15 cellular contexts compared by ENCODE assay signal in genomic region chr5:122880749-122881148, GRCh38. TPM values are rescaled to one million over a fixed set of nuclear protein-coding genes. Genes with fewer than 3 reads are reported as not detected.
DNase-seq lines count a peak whose midpoint lies in the region; ATAC-seq and TF ChIP-seq lines count a peak whose summit lies in the region.
"Had no signal": no experiment of that assay in that cellular context is flagged by ENCODE, and none has a peak within 500 bp of the region (broad histone marks: within the 10 kb centered on the region; RNA-seq: fewer than 3 reads in every experiment).

No MANE protein-coding gene starts in this region.

- peak; percentile 49 for DNase-seq in activated CD4-positive, alpha-beta memory T cell treated with anti-CD3 and anti-CD28 coated beads for 36 hours
- DNase-seq in activated CD4-positive, alpha-beta memory T cell treated with anti-CD3 and anti-CD28 coated beads, Interleukin-2, amount 10 ng/mL, durations not matched to agents 7 days and 5 days = no peak
- DNase-seq in psoas muscle = no peak
- DNase-seq in caudate nucleus (lab: John Stamatoyannopoulos, UW) = no peak
- no peak for DNase-seq in stimulated activated CD4-positive, alpha-beta T cell treated with anti-CD3 and anti-CD28 coated beads, Interleukin-4, amount 100 ng/mL, for 4 hours
- DNase-seq in medulla oblongata (ENCODE audit: extremely low spot score) = no peak
- DNase-seq: amygdala; DMS53; effector memory CD4-positive, alpha-beta T cell; heart left ventricle; NCI-H2029; T-helper 1 cell had no signal

- H3K36me3 ChIP-seq in KMS-11 (ENCODE audit: insufficient read depth) = no peaks in the 10 kb centered on the region
- no peaks in the 10 kb centered on the region for H3K36me3 ChIP-seq in psoas muscle (ENCODE audit: insufficient read depth in 1 of 2, low read depth in 1 of 2)
- H3K36me3 ChIP-seq: heart left ventricle had no signal

- WGBS in psoas muscle, 3 donors = 22 to 38% (median 27%) methylated on average over 3 of the region's 3 CpGs

- H3K27me3 ChIP-seq in KMS-11 (ENCODE audit: insufficient read depth, low read depth) (no peaks in the 10 kb centered on the region), psoas muscle (ENCODE audit: insufficient read depth in 3 of 3, low read length in 2 of 3) (no peaks in the 10 kb centered on the region)
- H3K27me3 ChIP-seq: heart left ventricle had no signal

- intact Hi-C loops in activated CD4-positive, alpha-beta memory T cell treated with anti-CD3 and anti-CD28 coated beads for 36 hours (cut with micrococcal nuclease) = loop anchor here (5.0 kb wide), 1 partner anchor 698 kb away; no protein-coding TSS in a partner anchor
- intact Hi-C loops in psoas muscle (cut with DNase I) = no loop called here

- no peaks in the 10 kb centered on the region for H3K27me3 Mint-ChIP-seq in activated CD4-positive, alpha-beta memory T cell treated with anti-CD3 and anti-CD28 coated beads for 36 hours
- no peaks in the 10 kb centered on the region for H3K27me3 Mint-ChIP-seq in activated CD4-positive, alpha-beta memory T cell treated with anti-CD3 and anti-CD28 coated beads, Interleukin-2, amount 10 ng/mL, durations not matched to agents 7 days and 5 days

- H3K4me1 Mint-ChIP-seq in activated CD4-positive, alpha-beta memory T cell treated with anti-CD3 and anti-CD28 coated beads for 36 hours (ENCODE audit: low read depth) = peaks cover 5% of the 10 kb centered on the region
- peaks cover 21% of the 10 kb centered on the region for H3K4me1 Mint-ChIP-seq in activated CD4-positive, alpha-beta memory T cell treated with anti-CD3 and anti-CD28 coated beads, Interleukin-2, amount 10 ng/mL, durations not matched to agents 7 days and 5 days

- H3K9me3 ChIP-seq in psoas muscle = no peaks in the 10 kb centered on the region
- H3K9me3 ChIP-seq: A549, heart left ventricle had no signal

- no peaks in the 10 kb centered on the region for H3K9me3 Mint-ChIP-seq in activated CD4-positive, alpha-beta memory T cell treated with anti-CD3 and anti-CD28 coated beads for 36 hours
- H3K9me3 Mint-ChIP-seq in activated CD4-positive, alpha-beta memory T cell treated with anti-CD3 and anti-CD28 coated beads, Interleukin-2, amount 10 ng/mL, durations not matched to agents 7 days and 5 days = peaks cover 2% of the 10 kb centered on the region

- no peak overlapping the region for H2AFZ ChIP-seq in KMS-11 (ENCODE audit: low read depth)

- no peak for TF ChIP-seq CTCF in KMS-11 (conservative IDR thresholded peaks at IDR 0.05; ENCODE audit: low read depth, low read length)
- TF ChIP-seq CTCF in psoas muscle (IDR thresholded peaks at IDR 0.05) = no peak

- H4K20me1 ChIP-seq in KMS-11 (ENCODE audit: insufficient read depth) = no peaks in the 10 kb centered on the region

- peak; percentile 62 for ATAC-seq in GM21825 (IDR thresholded peaks at IDR 0.05; ENCODE audit: unreplicated experiment)
- peak; percentile 32 to 77 (median 60) for ATAC-seq in psoas muscle
- ATAC-seq: A549 had no signal

- H3K27ac Mint-ChIP-seq in activated CD4-positive, alpha-beta memory T cell treated with anti-CD3 and anti-CD28 coated beads for 36 hours = no peak overlapping the region
- H3K27ac Mint-ChIP-seq in activated CD4-positive, alpha-beta memory T cell treated with anti-CD3 and anti-CD28 coated beads, Interleukin-2, amount 10 ng/mL, durations not matched to agents 7 days and 5 days = no peak overlapping the region

- no peaks in the 10 kb centered on the region for H3K36me3 Mint-ChIP-seq in activated CD4-positive, alpha-beta memory T cell treated with anti-CD3 and anti-CD28 coated beads for 36 hours
- no peaks in the 10 kb centered on the region for H3K36me3 Mint-ChIP-seq in activated CD4-positive, alpha-beta memory T cell treated with anti-CD3 and anti-CD28 coated beads, Interleukin-2, amount 10 ng/mL, durations not matched to agents 7 days and 5 days (ENCODE audit: low read depth)

- POLR2A ChIA-PET in activated CD4-positive, alpha-beta memory T cell treated with anti-CD3 and anti-CD28 coated beads for 36 hours (lab: Charles Lee) = no interaction called here
- POLR2A ChIA-PET in activated CD4-positive, alpha-beta memory T cell treated with anti-CD3 and anti-CD28 coated beads, Interleukin-2, amount 10 ng/mL, durations not matched to agents 7 days and 5 days (lab: Charles Lee) = no interaction called here

- no peak overlapping the region for H3K4me3 Mint-ChIP-seq in activated CD4-positive, alpha-beta memory T cell treated with anti-CD3 and anti-CD28 coated beads for 36 hours
- no peak overlapping the region for H3K4me3 Mint-ChIP-seq in activated CD4-positive, alpha-beta memory T cell treated with anti-CD3 and anti-CD28 coated beads, Interleukin-2, amount 10 ng/mL, durations not matched to agents 7 days and 5 days

- peak overlapping the region; percentile 82 for H3K4me2 ChIP-seq in KMS-11
- H3K4me2 ChIP-seq: A549 had no signal

- no peak overlapping the region for H3K9ac ChIP-seq in KMS-11

- peaks cover 30% of the 10 kb centered on the region for H3K4me1 ChIP-seq in KMS-11 (ENCODE audit: low read depth, poor library complexity, severe bottlenecking)
- peaks cover 3% of the 10 kb centered on the region for H3K4me1 ChIP-seq in psoas muscle

- no peak overlapping the region for H3K4me3 ChIP-seq in KMS-11 (IDR thresholded peaks at IDR 0.05; ENCODE audit: insufficient read depth, low read depth, low read length)
- no peak overlapping the region for H3K4me3 ChIP-seq in psoas muscle
- H3K4me3 ChIP-seq: A549, heart left ventricle had no signal

- H3K27ac ChIP-seq in KMS-11 = no peak overlapping the region
- no peak overlapping the region for H3K27ac ChIP-seq in psoas muscle
- no peak overlapping the region for H3K27ac ChIP-seq in caudate nucleus (ENCODE audit: low read depth, low read length)
- H3K27ac ChIP-seq: A549, heart left ventricle had no signal

- no peaks in the 10 kb centered on the region for H3K79me2 ChIP-seq in KMS-11 (ENCODE audit: insufficient read depth, low read depth)

- CTCF ChIA-PET in activated CD4-positive, alpha-beta memory T cell treated with anti-CD3 and anti-CD28 coated beads for 36 hours (lab: Charles Lee) = no interaction called here
- CTCF ChIA-PET in activated CD4-positive, alpha-beta memory T cell treated with anti-CD3 and anti-CD28 coated beads, Interleukin-2, amount 10 ng/mL, durations not matched to agents 7 days and 5 days (lab: Charles Lee) = interaction anchor here (1.2 kb wide), 1 partner anchor 14 kb away, joined by 4 read pairs; no protein-coding TSS in a partner anchor

RNA-seq across cellular contexts. Expression of gene SNX24, which starts 35.3 kb away (rescaled TPM):
- 1 to 10 TPM; 6.4 to 7.5 TPM for total RNA-seq in activated CD4-positive, alpha-beta memory T cell treated with anti-CD3 and anti-CD28 coated beads for 36 hours
- total RNA-seq in activated CD4-positive, alpha-beta memory T cell treated with anti-CD3 and anti-CD28 coated beads, Interleukin-2, amount 10 ng/mL, durations not matched to agents 7 days and 5 days = 1 to 10 TPM; 8.8 to 9.2 TPM
- total RNA-seq in psoas muscle = 10 to 100 TPM in 2 of 4 donors, 1 to 10 TPM in 2; 8.8 to 11.9 (median 10.0) TPM
- polyA plus RNA-seq in psoas muscle = 10 to 100 TPM in 1 of 3 donors, 1 to 10 TPM in 2; 7.5 to 10.7 (median 10.0) TPM
